1 cellular context compared by ENCODE assay signal in genomic region chr11:128890543-128891409, GRCh38.
TF ChIP-seq lines count a peak whose summit lies in the region.

TSS of gene KCNJ5 (plus strand) at chr11:128891356. CDS start at chr11:128911274, 19,918 bp downstream.

TF ChIP-seq in HEK293, 187 proteins besides CTCF, POLR2A, EP300 and RAD21 (continued from another document and continues in another):
- TF ChIP-seq ZNF362 (tag by site-specific recombination; IDR thresholded peaks at IDR 0.05) (no peak), ZNF112 (tag by site-specific recombination; IDR thresholded peaks at IDR 0.05) (no peak), ZNF76 (tag by site-specific recombination; IDR thresholded peaks at IDR 0.05; ENCODE audit: borderline replicate concordance, low read depth) (no peak), ZNF354C (tag by site-specific recombination; IDR thresholded peaks at IDR 0.05; ENCODE audit: borderline replicate concordance, low read depth) (no peak), ZNF292 (tag by site-specific recombination; IDR thresholded peaks at IDR 0.05; ENCODE audit: borderline replicate concordance, low read depth) (no peak), ZNF155 (tag by site-specific recombination; IDR thresholded peaks at IDR 0.05) (no peak), BCL6B (tag by site-specific recombination; IDR thresholded peaks at IDR 0.05) (no peak), ZNF654 (tag by site-specific recombination; IDR thresholded peaks at IDR 0.05; ENCODE audit: low read depth) (no peak), MZF1 (tag by site-specific recombination; IDR thresholded peaks at IDR 0.05; ENCODE audit: borderline replicate concordance) (peak; percentile 94), ZNF404 (tag by site-specific recombination; IDR thresholded peaks at IDR 0.05) (no peak), ZNF114 (tag by site-specific recombination; IDR thresholded peaks at IDR 0.05) (no peak), PRDM1 (tag by site-specific recombination; IDR thresholded peaks at IDR 0.05) (no peak), ZSCAN23 (tag by site-specific recombination; IDR thresholded peaks at IDR 0.05) (no peak), ZBTB6 (tag by site-specific recombination; IDR thresholded peaks at IDR 0.05) (no peak), ZNF623 (tag by site-specific recombination; IDR thresholded peaks at IDR 0.05) (no peak), ZNF843 (tag by site-specific recombination; IDR thresholded peaks at IDR 0.05) (no peak), ZBTB8A (tag by site-specific recombination; IDR thresholded peaks at IDR 0.05) (peak; percentile 71), IKZF3 (tag by site-specific recombination; IDR thresholded peaks at IDR 0.05) (0 out of 2 replicates have a peak, but pooled peaks have one; percentile 39), ZNF398 (tag by site-specific recombination; IDR thresholded peaks at IDR 0.05) (peak; percentile 58), ZNF692 (tag by site-specific recombination; IDR thresholded peaks at IDR 0.05) (no peak; the same call in 1 of the 2 replicates), ZNF449 (tag by site-specific recombination; IDR thresholded peaks at IDR 0.05) (peak; percentile 47; the same call in 1 of the 2 replicates), ZBTB20 (tag by site-specific recombination; IDR thresholded peaks at IDR 0.05) (peak; percentile 55; the same call in 1 of the 2 replicates), ZNF600 (tag by site-specific recombination; IDR thresholded peaks at IDR 0.05) (peak; percentile 69), GLIS2 (tag by site-specific recombination; IDR thresholded peaks at IDR 0.05) (0 out of 2 replicates have a peak, but pooled peaks have one; percentile 8), GFI1B (tag by site-specific recombination; IDR thresholded peaks at IDR 0.05) (no peak), ZEB2 (tag by site-specific recombination; IDR thresholded peaks at IDR 0.05) (0 out of 2 replicates have a peak, but pooled peaks have one; percentile 26), ZNF660 (tag by site-specific recombination; IDR thresholded peaks at IDR 0.05) (no peak), ZNF341 (tag by site-specific recombination; IDR thresholded peaks at IDR 0.05; ENCODE audit: low read depth) (peak; percentile 77), PATZ1 (tag by site-specific recombination; IDR thresholded peaks at IDR 0.05) (0 out of 2 replicates have a peak, but pooled peaks have one; percentile 34), ZBTB17 (tag by site-specific recombination; IDR thresholded peaks at IDR 0.05) (peak; percentile 58), ZNF366 (tag by site-specific recombination; conservative IDR thresholded peaks at IDR 0.05) (peak; percentile 29), ZBTB7A (tag by site-specific recombination; IDR thresholded peaks at IDR 0.05; ENCODE audit: low read depth) (no peak), ELK4 (IDR thresholded peaks at IDR 0.05; ENCODE audit: borderline replicate concordance, low read depth, low read length) (no peak), ZNF433 (tag by site-specific recombination; IDR thresholded peaks at IDR 0.05; ENCODE audit: low read depth) (no peak), PRDM2 (tag by site-specific recombination; IDR thresholded peaks at IDR 0.05; ENCODE audit: borderline replicate concordance) (no peak), ZBTB48 (tag by site-specific recombination; IDR thresholded peaks at IDR 0.05) (peak; percentile 57), ZBTB26 (tag by site-specific recombination; optimal IDR thresholded peaks at IDR 0.05) (peak; percentile 71), ZNF785 (tag by site-specific recombination; IDR thresholded peaks at IDR 0.05) (no peak), ZNF239 (tag by site-specific recombination; IDR thresholded peaks at IDR 0.05) (no peak), ZNF248 (tag by site-specific recombination; IDR thresholded peaks at IDR 0.05) (no peak), SP2 (tag by site-specific recombination; IDR thresholded peaks at IDR 0.05) (peak; percentile 46)
